1 cellular context compared by ENCODE assay signal in the genomic region with DNA sequence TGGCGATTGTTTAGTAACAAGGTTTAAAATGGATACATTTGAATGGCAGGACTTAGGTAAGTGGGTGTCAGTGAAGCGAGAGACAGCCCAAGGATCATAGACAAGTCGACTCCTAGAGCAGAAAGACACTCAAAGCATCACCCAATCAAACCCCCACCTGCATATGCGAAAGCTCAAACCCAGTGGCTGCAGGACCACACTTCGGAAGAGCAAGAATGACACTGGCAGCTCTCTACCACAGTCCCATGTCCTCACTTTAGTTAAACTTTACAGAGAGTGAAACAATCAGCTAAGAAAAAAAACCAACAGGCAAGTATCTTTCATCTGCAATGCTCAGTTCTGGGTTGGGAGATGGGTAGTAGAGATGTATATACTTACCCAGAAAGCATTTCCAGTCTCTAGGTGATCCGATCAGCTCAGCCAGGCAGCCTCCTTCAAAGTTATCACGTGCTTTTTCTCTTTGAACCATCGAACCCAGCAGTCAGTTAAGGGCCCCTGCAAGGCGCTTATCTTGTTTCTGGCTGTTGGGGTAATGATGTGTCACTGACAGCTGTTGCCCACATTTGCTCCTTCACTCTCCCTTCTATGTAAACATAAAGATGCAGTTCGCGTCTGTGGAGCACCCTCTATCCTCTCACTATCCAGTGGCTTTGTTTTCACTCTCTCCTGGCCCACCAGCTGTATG.
TF ChIP-seq lines count a peak whose summit lies in the region.

No MANE protein-coding gene starts in this region.

TF ChIP-seq in HepG2, 621 proteins besides CTCF, POLR2A, EP300 and RAD21 (continued from another document):
- TF ChIP-seq, protein P1, sequence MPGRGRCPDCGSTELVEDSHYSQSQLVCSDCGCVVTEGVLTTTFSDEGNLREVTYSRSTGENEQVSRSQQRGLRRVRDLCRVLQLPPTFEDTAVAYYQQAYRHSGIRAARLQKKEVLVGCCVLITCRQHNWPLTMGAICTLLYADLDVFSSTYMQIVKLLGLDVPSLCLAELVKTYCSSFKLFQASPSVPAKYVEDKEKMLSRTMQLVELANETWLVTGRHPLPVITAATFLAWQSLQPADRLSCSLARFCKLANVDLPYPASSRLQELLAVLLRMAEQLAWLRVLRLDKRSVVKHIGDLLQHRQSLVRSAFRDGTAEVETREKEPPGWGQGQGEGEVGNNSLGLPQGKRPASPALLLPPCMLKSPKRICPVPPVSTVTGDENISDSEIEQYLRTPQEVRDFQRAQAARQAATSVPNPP (CRISPR knock-in tag; IDR thresholded peaks at IDR 0.05): no peak
- TF ChIP-seq DMAP1 (CRISPR knock-in tag; IDR thresholded peaks at IDR 0.05) (no peak), ZNF713 (CRISPR knock-in tag; IDR thresholded peaks at IDR 0.05) (no peak), ZBTB20 (CRISPR knock-in tag; IDR thresholded peaks at IDR 0.05; ENCODE audit: borderline replicate concordance, low read depth) (no peak)
- TF ChIP-seq, protein P2, sequence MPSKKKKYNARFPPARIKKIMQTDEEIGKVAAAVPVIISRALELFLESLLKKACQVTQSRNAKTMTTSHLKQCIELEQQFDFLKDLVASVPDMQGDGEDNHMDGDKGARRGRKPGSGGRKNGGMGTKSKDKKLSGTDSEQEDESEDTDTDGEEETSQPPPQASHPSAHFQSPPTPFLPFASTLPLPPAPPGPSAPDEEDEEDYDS (CRISPR knock-in tag; IDR thresholded peaks at IDR 0.05): no peak
- TF ChIP-seq, protein P3, sequence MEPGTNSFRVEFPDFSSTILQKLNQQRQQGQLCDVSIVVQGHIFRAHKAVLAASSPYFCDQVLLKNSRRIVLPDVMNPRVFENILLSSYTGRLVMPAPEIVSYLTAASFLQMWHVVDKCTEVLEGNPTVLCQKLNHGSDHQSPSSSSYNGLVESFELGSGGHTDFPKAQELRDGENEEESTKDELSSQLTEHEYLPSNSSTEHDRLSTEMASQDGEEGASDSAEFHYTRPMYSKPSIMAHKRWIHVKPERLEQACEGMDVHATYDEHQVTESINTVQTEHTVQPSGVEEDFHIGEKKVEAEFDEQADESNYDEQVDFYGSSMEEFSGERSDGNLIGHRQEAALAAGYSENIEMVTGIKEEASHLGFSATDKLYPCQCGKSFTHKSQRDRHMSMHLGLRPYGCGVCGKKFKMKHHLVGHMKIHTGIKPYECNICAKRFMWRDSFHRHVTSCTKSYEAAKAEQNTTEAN (CRISPR knock-in tag; conservative IDR thresholded peaks at IDR 0.05): no peak
- TF ChIP-seq, protein P4, sequence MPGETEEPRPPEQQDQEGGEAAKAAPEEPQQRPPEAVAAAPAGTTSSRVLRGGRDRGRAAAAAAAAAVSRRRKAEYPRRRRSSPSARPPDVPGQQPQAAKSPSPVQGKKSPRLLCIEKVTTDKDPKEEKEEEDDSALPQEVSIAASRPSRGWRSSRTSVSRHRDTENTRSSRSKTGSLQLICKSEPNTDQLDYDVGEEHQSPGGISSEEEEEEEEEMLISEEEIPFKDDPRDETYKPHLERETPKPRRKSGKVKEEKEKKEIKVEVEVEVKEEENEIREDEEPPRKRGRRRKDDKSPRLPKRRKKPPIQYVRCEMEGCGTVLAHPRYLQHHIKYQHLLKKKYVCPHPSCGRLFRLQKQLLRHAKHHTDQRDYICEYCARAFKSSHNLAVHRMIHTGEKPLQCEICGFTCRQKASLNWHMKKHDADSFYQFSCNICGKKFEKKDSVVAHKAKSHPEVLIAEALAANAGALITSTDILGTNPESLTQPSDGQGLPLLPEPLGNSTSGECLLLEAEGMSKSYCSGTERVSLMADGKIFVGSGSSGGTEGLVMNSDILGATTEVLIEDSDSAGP (CRISPR knock-in tag; IDR thresholded peaks at IDR 0.05; ENCODE audit: borderline replicate concordance): no peak
TF ChIP-seq in HepG2: peak in this region for 0.
